21 cellular contexts compared by ENCODE assay signal in the genomic region with DNA sequence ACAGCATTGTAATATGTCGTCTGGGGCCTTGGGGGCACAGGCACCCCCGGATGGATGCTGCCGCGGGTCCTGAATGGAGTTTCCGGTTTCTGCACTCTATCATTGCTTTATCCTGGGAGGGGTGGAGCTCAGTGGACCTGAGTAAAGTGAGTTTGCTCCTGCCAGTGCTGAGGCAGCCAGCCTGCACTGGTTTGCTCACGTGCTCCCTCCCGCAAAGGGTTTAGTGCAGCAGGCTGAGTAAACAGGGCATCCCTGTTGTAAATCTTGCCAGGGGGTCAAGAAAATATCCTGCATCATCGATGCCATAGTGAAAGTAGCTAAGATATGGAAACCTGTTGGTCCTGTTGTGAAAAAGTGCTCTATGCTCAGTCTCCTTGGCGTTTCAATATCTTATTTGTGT.
DNase-seq lines count a peak whose midpoint lies in the region; ATAC-seq, FAIRE-seq and TF ChIP-seq lines count a peak whose summit lies in the region.
"Had no signal": no experiment of that assay in that cellular context is flagged by ENCODE, and none has a peak within 500 bp of the region (broad histone marks: within the 10 kb centered on the region; RNA-seq: fewer than 3 reads in every experiment).

No MANE protein-coding gene starts in this region.

- H3K4me2 ChIP-seq in IMR-90 (ENCODE audit: low read depth, low read length) (no peak overlapping the region), neural progenitor cell (no peak overlapping the region), HepG2 (ENCODE audit: low read depth, low read length) (no peak overlapping the region)
- H3K4me2 ChIP-seq: BLaER1 treated with 17β-estradiol and CSF1 and Interleukin-3, amounts not matched to agents 10 nM and 100 nM; KMS-11 had no signal

- H2BK120ac ChIP-seq in IMR-90 (ENCODE audit: low read depth, low read length), result no peak overlapping the region

- H3K79me1 ChIP-seq in IMR-90 (ENCODE audit: low read depth in 1 of 2, low read length in 2 of 2), result no peaks in the 10 kb centered on the region

- no peak overlapping the region for H3K27ac ChIP-seq in IMR-90 (ENCODE audit: insufficient read depth, low read length)
- H3K27ac ChIP-seq in neural progenitor cell, result no peak overlapping the region
- H3K27ac ChIP-seq in HepG2 (ENCODE audit: extremely low read length, insufficient read depth, low read length), result no peak overlapping the region
- H3K27ac ChIP-seq: 22Rv1; BLaER1 treated with 17β-estradiol and CSF1 and Interleukin-3, amounts not matched to agents 10 nM and 100 nM; HL-60; KMS-11 had no signal

- no peak overlapping the region for H4K5ac ChIP-seq in IMR-90 (ENCODE audit: low read depth, low read length)

- H3K9me1 ChIP-seq in IMR-90 (ENCODE audit: insufficient read depth, low read length), result no peaks in the 10 kb centered on the region

- H3K4ac ChIP-seq in IMR-90 (ENCODE audit: low read depth, low read length), result no peak overlapping the region

- no peak for TF ChIP-seq EP300 in HepG2 (IDR thresholded peaks at IDR 0.05; ENCODE audit: low read depth in 2 of 2, low read length in 2 of 2)
- no peak for TF ChIP-seq EP300 in HepG2 (CRISPR knock-in tag; IDR thresholded peaks at IDR 0.05; ENCODE audit: borderline replicate concordance)

- H2AK5ac ChIP-seq in IMR-90 (ENCODE audit: low read depth, low read length), result no peak overlapping the region

- H3K9me3 ChIP-seq in IMR-90 (ENCODE audit: control insufficient read depth, insufficient read depth, low read length) (peaks cover 2% of the 10 kb centered on the region), neural progenitor cell (ENCODE audit: low read depth) (no peaks in the 10 kb centered on the region), HepG2 (ENCODE audit: low read length) (no peaks in the 10 kb centered on the region)

- H4K8ac ChIP-seq in IMR-90 (ENCODE audit: low read depth in 2 of 2, low read length in 2 of 2), result no peak overlapping the region

- H3K4me1 Mint-ChIP-seq in neural progenitor cell, result no peaks in the 10 kb centered on the region
- H3K4me1 Mint-ChIP-seq: B cell had no signal

- peaks cover 6% of the 10 kb centered on the region for H3K9me3 Mint-ChIP-seq in neural progenitor cell

- no peak overlapping the region for H2BK15ac ChIP-seq in IMR-90 (ENCODE audit: low read depth, low read length)

- no peak overlapping the region for H3K4me3 Mint-ChIP-seq in neural progenitor cell
- H3K4me3 Mint-ChIP-seq: B cell; CD8-positive, alpha-beta T cell had no signal

- no peak overlapping the region for H3K9ac ChIP-seq in IMR-90 (ENCODE audit: low read depth, low read length)
- H3K9ac ChIP-seq in neural progenitor cell, result no peak overlapping the region
- H3K9ac ChIP-seq in HepG2 (ENCODE audit: insufficient read depth, low read depth, low read length), result no peak overlapping the region
- H3K9ac ChIP-seq: BLaER1 treated with 17β-estradiol and CSF1 and Interleukin-3, amounts not matched to agents 10 nM and 100 nM; KMS-11 had no signal

- H3K36me3 ChIP-seq in IMR-90 (ENCODE audit: control insufficient read depth, insufficient read depth, low read length) (no peaks in the 10 kb centered on the region), neural progenitor cell (no peaks in the 10 kb centered on the region), HepG2 (replicated peaks in 1 of 2; ENCODE audit: control insufficient read depth in 1 of 2, insufficient read depth in 2 of 2, low read length in 2 of 2) (no peaks in the 10 kb centered on the region)
- H3K36me3 ChIP-seq: BLaER1 treated with 17β-estradiol and CSF1 and Interleukin-3, amounts not matched to agents 10 nM and 100 nM had no signal

- H3K4me3 ChIP-seq in IMR-90 (ENCODE audit: insufficient read depth, low read depth, low read length) (no peak overlapping the region), neural progenitor cell (no peak overlapping the region), HepG2 (replicated peaks in 1 of 3; ENCODE audit: insufficient read depth in 1 of 3, low read depth in 2 of 3, low read length in 3 of 3) (no peak overlapping the region)
- H3K4me3 ChIP-seq: BLaER1 treated with 17β-estradiol and CSF1 and Interleukin-3, amounts not matched to agents 10 nM and 100 nM; GM12878 had no signal

- H3K27me3 ChIP-seq in IMR-90 (ENCODE audit: control insufficient read depth, insufficient read depth, low read length), result no peaks in the 10 kb centered on the region
- H3K27me3 ChIP-seq in neural progenitor cell, result no peaks in the 10 kb centered on the region
- H3K27me3 ChIP-seq in HepG2 (ENCODE audit: control insufficient read depth in 1 of 2, insufficient read depth in 2 of 2, low read length in 2 of 2), result no peaks in the 10 kb centered on the region
- H3K27me3 ChIP-seq: BLaER1 treated with 17β-estradiol and CSF1 and Interleukin-3, amounts not matched to agents 10 nM and 100 nM had no signal

- no peak overlapping the region for H3K23ac ChIP-seq in IMR-90 (ENCODE audit: low read depth, low read length)

- intact Hi-C loops in IMR-90 (cut with micrococcal nuclease), result no loop called here
- intact Hi-C loops in HepG2 (cut with micrococcal nuclease; ENCODE audit: unreplicated experiment), result no loop called here

- H3K36me3 Mint-ChIP-seq in neural progenitor cell, result no peaks in the 10 kb centered on the region
- H3K36me3 Mint-ChIP-seq: CD8-positive, alpha-beta T cell had no signal

- no TSS peak for BruUV-seq in IMR-90 (replicated peaks; lab: Mats Ljungman, UMichigan)
- BruUV-seq in HepG2 (replicated peaks; lab: Mats Ljungman, UMichigan), result no TSS peak

- no peaks in the 10 kb centered on the region for H3F3A ChIP-seq in neural progenitor cell (ENCODE audit: low read depth)

- no peak for TF ChIP-seq RAD21 in IMR-90 (IDR thresholded peaks at IDR 0.05; ENCODE audit: low read length)
- TF ChIP-seq RAD21 in HepG2 (CRISPR knock-in tag; IDR thresholded peaks at IDR 0.05), result no peak

- H2BK20ac ChIP-seq in IMR-90 (ENCODE audit: low read depth, low read length), result no peak overlapping the region

- in situ Hi-C loops in IMR-90 (cut with MboI; ENCODE audit: low sequenced_read_pairs) (no loop called here), ACHN (cut with HindIII; ENCODE audit: low pct_ligation_motif_present, low pct_unique_long_range_greater_than_20kb, low sequenced_read_pairs) (no loop called here), HepG2 (cut with HindIII; ENCODE audit: extremely low pct_ligation_motif_present, low pct_unique_long_range_greater_than_20kb) (no loop called here)

- TF ChIP-seq CTCF in IMR-90 (conservative IDR thresholded peaks at IDR 0.05; ENCODE audit: low read depth, low read length), result no peak
- TF ChIP-seq CTCF in neural progenitor cell (IDR thresholded peaks at IDR 0.05), result no peak
- TF ChIP-seq CTCF in HepG2 (CRISPR knock-in tag; IDR thresholded peaks at IDR 0.05), result no peak

- CTCF ChIA-PET in IMR-90 (lab: Yijun Ruan, JAX), result no interaction called here
- CTCF ChIA-PET in HepG2 (lab: Yijun Ruan, JAX; ENCODE audit: low intra/inter-chr PET ratio, low total read pairs), result no interaction called here

- H4K91ac ChIP-seq in IMR-90 (ENCODE audit: insufficient read depth, low read depth, low read length), result no peak overlapping the region

- DNase-seq in DMS53 (lab: John Stamatoyannopoulos, UW), result peak; percentile 19
- DNase-seq in DMS53 treated with DMSO at 0.1 percent for 48 hours (lab: John Stamatoyannopoulos, UW; ENCODE audit: unreplicated experiment), result no peak
- no peak for DNase-seq in IMR-90
- peak; percentile 58 to 81 for DNase-seq in SHP77 (lab: John Stamatoyannopoulos, UW)
- no peak for DNase-seq in neural progenitor cell (ENCODE audit: low spot score)
- no peak for DNase-seq in activated CD4-positive, alpha-beta T cell treated with anti-CD3 and anti-CD28 coated beads for 48 hours
- no peak for DNase-seq in ACHN
- no peak for DNase-seq in HepG2 (ENCODE audit: low spot score)
- DNase-seq: CD8-positive, alpha-beta T cell; DMS 273 treated with DMSO at 0.1 percent for 48 hours; DMS79; EL; GOT3; H7 had no signal

- no peak overlapping the region for H3K14ac ChIP-seq in IMR-90 (replicated peaks; ENCODE audit: low read depth, low read length)

- H3K4me1 ChIP-seq in IMR-90 (ENCODE audit: control insufficient read depth, insufficient read depth, low read length) (no peaks in the 10 kb centered on the region), neural progenitor cell (no peaks in the 10 kb centered on the region), HepG2 (ENCODE audit: insufficient read depth, low read length) (no peaks in the 10 kb centered on the region)
- H3K4me1 ChIP-seq: BLaER1 treated with 17β-estradiol and CSF1 and Interleukin-3, amounts not matched to agents 10 nM and 100 nM had no signal

- POLR2A ChIA-PET in IMR-90 (lab: Charles Lee; ENCODE audit: unreplicated experiment) (no interaction called here), HepG2 (lab: Yijun Ruan, JAX) (no interaction called here)

- no peak overlapping the region for H2AFZ ChIP-seq in IMR-90 (replicated peaks; ENCODE audit: low read length, poor library complexity)
- no peak overlapping the region for H2AFZ ChIP-seq in neural progenitor cell (replicated peaks)
- H2AFZ ChIP-seq in HepG2 (ENCODE audit: low read length), result no peak overlapping the region

- no peak overlapping the region for H3K18ac ChIP-seq in IMR-90 (ENCODE audit: low read depth, low read length)

- dilution Hi-C loops in IMR-90 (cut with HindIII; ENCODE audit: low sequenced_read_pairs, unreplicated experiment), result no loop called here

- TF ChIP-seq POLR2A in IMR-90 (IDR thresholded peaks at IDR 0.05; ENCODE audit: low read depth, low read length), result no peak
- TF ChIP-seq POLR2A in HepG2 (IDR thresholded peaks at IDR 0.05; ENCODE audit: insufficient read depth in 1 of 2, low read depth in 2 of 2, low read length in 2 of 2), result no peak

- ATAC-seq in IMR-90 (ENCODE audit: low read depth) (no peak), HepG2 (no peak)
- ATAC-seq: CD8-positive, alpha-beta T cell; GM12878; HCT116 had no signal

- no peaks in the 10 kb centered on the region for H4K20me1 ChIP-seq in IMR-90 (ENCODE audit: insufficient read depth, low read length)
- H4K20me1 ChIP-seq in neural progenitor cell (ENCODE audit: low read depth), result no peaks in the 10 kb centered on the region
- no peaks in the 10 kb centered on the region for H4K20me1 ChIP-seq in HepG2 (ENCODE audit: insufficient read depth, low read length)
- H4K20me1 ChIP-seq: BLaER1 treated with 17β-estradiol and CSF1 and Interleukin-3, amounts not matched to agents 10 nM and 100 nM had no signal

- no peak for FAIRE-seq in HepG2 (lab: Jason Lieb, UNC)
- FAIRE-seq: GM12878 had no signal

- H2BK5ac ChIP-seq in IMR-90 (ENCODE audit: low read depth, low read length, poor library complexity, severe bottlenecking), result no peak overlapping the region

- no peak overlapping the region for H3K56ac ChIP-seq in IMR-90 (ENCODE audit: extremely low read depth, insufficient read depth, low read length)

- no peaks in the 10 kb centered on the region for H3K79me2 ChIP-seq in neural progenitor cell (ENCODE audit: low read depth)
- no peaks in the 10 kb centered on the region for H3K79me2 ChIP-seq in HepG2 (ENCODE audit: insufficient read depth, low read length)

- H2AK9ac ChIP-seq in IMR-90 (replicated peaks; ENCODE audit: low read depth, low read length, poor library complexity), result peak overlapping the region; percentile 42

- peak overlapping the region; percentile 29 for H3K27ac Mint-ChIP-seq in neural progenitor cell
- H3K27ac Mint-ChIP-seq: B cell; CD8-positive, alpha-beta T cell had no signal

- no peaks in the 10 kb centered on the region for H3K27me3 Mint-ChIP-seq in neural progenitor cell (ENCODE audit: insufficient read depth, low read depth)
- H3K27me3 Mint-ChIP-seq: B cell had no signal

- 100% methylated on average over 2 of the region's 9 CpGs; no CpG with 5 or more reads in 1 of the 2 experiments for WGBS in IMR-90 (ENCODE audit: extremely low coverage in 2 of 2, insufficient read length in 1 of 2), 2 experiments
- WGBS in HepG2 (ENCODE audit: low lambda C conversion rate), result 4% methylated on average over 7 of the region's 9 CpGs

Comparison
In these comparisons a context has a peak if more than half of its experiments do, and no peak if none do; other contexts are left out.
1. DNase-seq: peak in DMS53 (single experiment) and SHP77 (2 of 2); none in DMS53 treated with DMSO at 0.1 percent for 48 hours (single experiment), IMR-90 (single experiment), neural progenitor cell (single experiment), activated CD4-positive, alpha-beta T cell treated with anti-CD3 and anti-CD28 coated beads for 48 hours (single experiment), ACHN (single experiment) and HepG2 (single experiment).